Comparison of ENCODE assay signal across 1 cellular context in the genomic region with DNA sequence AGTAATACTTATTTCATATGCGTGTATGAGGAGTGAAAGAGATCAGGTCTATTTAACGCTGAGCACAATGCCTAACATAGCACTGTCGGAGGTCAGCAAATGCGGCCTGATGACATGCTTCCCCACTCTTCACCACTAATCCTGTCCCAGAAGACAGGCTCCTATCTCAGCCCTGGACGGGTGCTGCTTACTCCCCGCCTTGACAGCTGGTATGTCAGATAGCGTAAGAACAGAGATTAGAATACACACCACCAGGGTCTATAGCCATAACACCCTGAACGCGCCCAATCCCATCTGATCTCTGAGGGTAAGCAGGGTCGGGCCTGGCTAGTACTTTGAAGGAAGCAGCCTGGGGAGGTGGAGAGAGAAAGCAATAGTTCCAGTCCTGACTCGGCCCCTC.
A peak's percentile ranks its signal among the peaks of the same experiment; 100 is the strongest.
TF ChIP-seq lines count a peak whose summit lies in the region.

No MANE protein-coding gene starts in this region.

TF ChIP-seq in K562, 482 proteins besides CTCF, POLR2A, EP300 and RAD21 (continued from another document and continues in another):
- no peak for TF ChIP-seq CHD2 (IDR thresholded peaks at IDR 0.05; ENCODE audit: low read depth, low read length)
- TF ChIP-seq, protein P1, sequence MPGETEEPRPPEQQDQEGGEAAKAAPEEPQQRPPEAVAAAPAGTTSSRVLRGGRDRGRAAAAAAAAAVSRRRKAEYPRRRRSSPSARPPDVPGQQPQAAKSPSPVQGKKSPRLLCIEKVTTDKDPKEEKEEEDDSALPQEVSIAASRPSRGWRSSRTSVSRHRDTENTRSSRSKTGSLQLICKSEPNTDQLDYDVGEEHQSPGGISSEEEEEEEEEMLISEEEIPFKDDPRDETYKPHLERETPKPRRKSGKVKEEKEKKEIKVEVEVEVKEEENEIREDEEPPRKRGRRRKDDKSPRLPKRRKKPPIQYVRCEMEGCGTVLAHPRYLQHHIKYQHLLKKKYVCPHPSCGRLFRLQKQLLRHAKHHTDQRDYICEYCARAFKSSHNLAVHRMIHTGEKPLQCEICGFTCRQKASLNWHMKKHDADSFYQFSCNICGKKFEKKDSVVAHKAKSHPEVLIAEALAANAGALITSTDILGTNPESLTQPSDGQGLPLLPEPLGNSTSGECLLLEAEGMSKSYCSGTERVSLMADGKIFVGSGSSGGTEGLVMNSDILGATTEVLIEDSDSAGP (CRISPR knock-in tag; IDR thresholded peaks at IDR 0.05) = no peak
- no peak for TF ChIP-seq BRD4 (IDR thresholded peaks at IDR 0.05)
- TF ChIP-seq SMAD2 (IDR thresholded peaks at IDR 0.05; ENCODE audit: low read depth, low read length) = no peak
- no peak for TF ChIP-seq GTF2F1 (IDR thresholded peaks at IDR 0.05; ENCODE audit: low read depth, low read length)
- TF ChIP-seq KDM1A (IDR thresholded peaks at IDR 0.05) = peak; percentile 94 to 97
- no peak for TF ChIP-seq E2F6 (IDR thresholded peaks at IDR 0.05; ENCODE audit: borderline replicate concordance in 1 of 2, extremely low read depth in 1 of 2, insufficient read depth in 1 of 2, insufficient read length in 1 of 2, low read depth in 1 of 2, low read length in 1 of 2, poor library complexity in 1 of 2, severe bottlenecking in 1 of 2)
- TF ChIP-seq RBM17 (IDR thresholded peaks at IDR 0.05; ENCODE audit: borderline replicate concordance, low read depth, low read length) = no peak
- TF ChIP-seq BCOR (IDR thresholded peaks at IDR 0.05) = peak; percentile 90
- TF ChIP-seq ZNF41 (CRISPR knock-in tag; conservative IDR thresholded peaks at IDR 0.05) = no peak
- no peak; the same call in 1 of the 2 replicates for TF ChIP-seq MXI1 (IDR thresholded peaks at IDR 0.05; ENCODE audit: low read depth, low read length)
- no peak for TF ChIP-seq RBM39 (optimal IDR thresholded peaks at IDR 0.05; ENCODE audit: low read depth, low read length)
- TF ChIP-seq HDGF (IDR thresholded peaks at IDR 0.05) = no peak
- TF ChIP-seq SPI1 (IDR thresholded peaks at IDR 0.05; ENCODE audit: borderline replicate concordance, low read depth, low read length) = no peak
- no peak for TF ChIP-seq MXD1 (CRISPR knock-in tag; IDR thresholded peaks at IDR 0.05; ENCODE audit: borderline replicate concordance, poor library complexity, severe bottlenecking)
- TF ChIP-seq, protein P2, sequence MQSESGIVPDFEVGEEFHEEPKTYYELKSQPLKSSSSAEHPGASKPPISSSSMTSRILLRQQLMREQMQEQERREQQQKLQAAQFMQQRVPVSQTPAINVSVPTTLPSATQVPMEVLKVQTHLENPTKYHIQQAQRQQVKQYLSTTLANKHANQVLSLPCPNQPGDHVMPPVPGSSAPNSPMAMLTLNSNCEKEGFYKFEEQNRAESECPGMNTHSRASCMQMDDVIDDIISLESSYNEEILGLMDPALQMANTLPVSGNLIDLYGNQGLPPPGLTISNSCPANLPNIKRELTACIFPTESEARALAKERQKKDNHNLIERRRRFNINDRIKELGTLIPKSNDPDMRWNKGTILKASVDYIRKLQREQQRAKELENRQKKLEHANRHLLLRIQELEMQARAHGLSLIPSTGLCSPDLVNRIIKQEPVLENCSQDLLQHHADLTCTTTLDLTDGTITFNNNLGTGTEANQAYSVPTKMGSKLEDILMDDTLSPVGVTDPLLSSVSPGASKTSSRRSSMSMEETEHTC (IDR thresholded peaks at IDR 0.05) = 0 out of 2 replicates have a peak, but pooled peaks have one; percentile 28
- TF ChIP-seq, protein P3, sequence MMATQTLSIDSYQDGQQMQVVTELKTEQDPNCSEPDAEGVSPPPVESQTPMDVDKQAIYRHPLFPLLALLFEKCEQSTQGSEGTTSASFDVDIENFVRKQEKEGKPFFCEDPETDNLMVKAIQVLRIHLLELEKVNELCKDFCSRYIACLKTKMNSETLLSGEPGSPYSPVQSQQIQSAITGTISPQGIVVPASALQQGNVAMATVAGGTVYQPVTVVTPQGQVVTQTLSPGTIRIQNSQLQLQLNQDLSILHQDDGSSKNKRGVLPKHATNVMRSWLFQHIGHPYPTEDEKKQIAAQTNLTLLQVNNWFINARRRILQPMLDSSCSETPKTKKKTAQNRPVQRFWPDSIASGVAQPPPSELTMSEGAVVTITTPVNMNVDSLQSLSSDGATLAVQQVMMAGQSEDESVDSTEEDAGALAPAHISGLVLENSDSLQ (IDR thresholded peaks at IDR 0.05) = peak; percentile 83
- TF ChIP-seq ZNF668 (CRISPR knock-in tag; IDR thresholded peaks at IDR 0.05) = no peak
- no peak for TF ChIP-seq ASH1L (IDR thresholded peaks at IDR 0.05; ENCODE audit: borderline replicate concordance, low read depth, partially characterized antibody)
- no peak for TF ChIP-seq NFYB (IDR thresholded peaks at IDR 0.05; ENCODE audit: extremely low read depth, insufficient read length)
- TF ChIP-seq HDAC8 (tag; IDR thresholded peaks at IDR 0.05) = no peak
- no peak for TF ChIP-seq NCOA4 (IDR thresholded peaks at IDR 0.05; ENCODE audit: partially characterized antibody)
- peak; percentile 47; the same call in 1 of the 2 replicates for TF ChIP-seq ZNF584 (CRISPR knock-in tag; IDR thresholded peaks at IDR 0.05; ENCODE audit: low read depth)
- TF ChIP-seq HLTF (IDR thresholded peaks at IDR 0.05) = no peak
- TF ChIP-seq IRF2 (CRISPR knock-in tag; IDR thresholded peaks at IDR 0.05) = no peak
- no peak for TF ChIP-seq ZNF77 (CRISPR knock-in tag; IDR thresholded peaks at IDR 0.05)
- no peak for TF ChIP-seq SNAPC5 (CRISPR knock-in tag; IDR thresholded peaks at IDR 0.05)
- no peak for TF ChIP-seq ZNF79 (CRISPR knock-in tag; IDR thresholded peaks at IDR 0.05; ENCODE audit: low read depth)
- no peak for TF ChIP-seq FOS (IDR thresholded peaks at IDR 0.05; ENCODE audit: extremely low read depth, insufficient read length)
- peak; percentile 97 for TF ChIP-seq CBFA2T2 (conservative IDR thresholded peaks at IDR 0.05)
- no peak for TF ChIP-seq POLR2B (IDR thresholded peaks at IDR 0.05; ENCODE audit: low read depth, partially characterized antibody)
- peak; percentile 96 for TF ChIP-seq POLR2AphosphoS5 (IDR thresholded peaks at IDR 0.05; ENCODE audit: control insufficient read depth, insufficient read depth, low read depth, low read length)
- TF ChIP-seq ELK1 (CRISPR knock-in tag; IDR thresholded peaks at IDR 0.05) = no peak
- no peak for TF ChIP-seq HBP1 (CRISPR knock-in tag; IDR thresholded peaks at IDR 0.05)
- TF ChIP-seq, protein P4, sequence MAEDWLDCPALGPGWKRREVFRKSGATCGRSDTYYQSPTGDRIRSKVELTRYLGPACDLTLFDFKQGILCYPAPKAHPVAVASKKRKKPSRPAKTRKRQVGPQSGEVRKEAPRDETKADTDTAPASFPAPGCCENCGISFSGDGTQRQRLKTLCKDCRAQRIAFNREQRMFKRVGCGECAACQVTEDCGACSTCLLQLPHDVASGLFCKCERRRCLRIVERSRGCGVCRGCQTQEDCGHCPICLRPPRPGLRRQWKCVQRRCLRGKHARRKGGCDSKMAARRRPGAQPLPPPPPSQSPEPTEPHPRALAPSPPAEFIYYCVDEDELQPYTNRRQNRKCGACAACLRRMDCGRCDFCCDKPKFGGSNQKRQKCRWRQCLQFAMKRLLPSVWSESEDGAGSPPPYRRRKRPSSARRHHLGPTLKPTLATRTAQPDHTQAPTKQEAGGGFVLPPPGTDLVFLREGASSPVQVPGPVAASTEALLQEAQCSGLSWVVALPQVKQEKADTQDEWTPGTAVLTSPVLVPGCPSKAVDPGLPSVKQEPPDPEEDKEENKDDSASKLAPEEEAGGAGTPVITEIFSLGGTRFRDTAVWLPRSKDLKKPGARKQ (CRISPR knock-in tag; IDR thresholded peaks at IDR 0.05) = no peak
- TF ChIP-seq GTF3C2 (IDR thresholded peaks at IDR 0.05; ENCODE audit: borderline replicate concordance, extremely low read depth, insufficient read length) = no peak
- TF ChIP-seq ARID2 (IDR thresholded peaks at IDR 0.05) = no peak
- peak; percentile 44; the same call in 1 of the 2 replicates for TF ChIP-seq EZH2 (IDR thresholded peaks at IDR 0.05; ENCODE audit: borderline replicate concordance, low read depth, low read length)
- no peak for TF ChIP-seq HSF4 (CRISPR knock-in tag; IDR thresholded peaks at IDR 0.05; ENCODE audit: borderline replicate concordance)
- no peak for TF ChIP-seq NFATC3 (IDR thresholded peaks at IDR 0.05)
- peak; percentile 66; the same call in 1 of the 2 replicates for TF ChIP-seq TOE1 (IDR thresholded peaks at IDR 0.05; ENCODE audit: borderline replicate concordance)
- no peak for TF ChIP-seq TOE1 (CRISPR knock-in tag; IDR thresholded peaks at IDR 0.05; ENCODE audit: borderline replicate concordance, low read depth)
- TF ChIP-seq SRSF3 (IDR thresholded peaks at IDR 0.05; ENCODE audit: insufficient read depth, low read length) = no peak
- no peak for TF ChIP-seq MAFK (IDR thresholded peaks at IDR 0.05; ENCODE audit: low read length)
- no peak for TF ChIP-seq TRIM25 (IDR thresholded peaks at IDR 0.05; ENCODE audit: borderline replicate concordance)
- peak; percentile 99 for TF ChIP-seq TEAD4 (IDR thresholded peaks at IDR 0.05; ENCODE audit: low read length)
- no peak for TF ChIP-seq TEAD4 (CRISPR knock-in tag; IDR thresholded peaks at IDR 0.05; ENCODE audit: borderline replicate concordance)
- TF ChIP-seq BMI1 (IDR thresholded peaks at IDR 0.05; ENCODE audit: low read length) = no peak
- TF ChIP-seq RBFOX2 (IDR thresholded peaks at IDR 0.05; ENCODE audit: low read depth, low read length) = no peak
- TF ChIP-seq SMAD4 (CRISPR knock-in tag; conservative IDR thresholded peaks at IDR 0.05) = peak; percentile 100
- peak; percentile 95 for TF ChIP-seq PML (IDR thresholded peaks at IDR 0.05; ENCODE audit: low read length)
- TF ChIP-seq EP400 (IDR thresholded peaks at IDR 0.05) = peak; percentile 65; the same call in 1 of the 2 replicates
- no peak for TF ChIP-seq CBX1 (IDR thresholded peaks at IDR 0.05; ENCODE audit: low read depth)
